Comparison of ENCODE assay signal across 23 cellular contexts in the genomic region with DNA sequence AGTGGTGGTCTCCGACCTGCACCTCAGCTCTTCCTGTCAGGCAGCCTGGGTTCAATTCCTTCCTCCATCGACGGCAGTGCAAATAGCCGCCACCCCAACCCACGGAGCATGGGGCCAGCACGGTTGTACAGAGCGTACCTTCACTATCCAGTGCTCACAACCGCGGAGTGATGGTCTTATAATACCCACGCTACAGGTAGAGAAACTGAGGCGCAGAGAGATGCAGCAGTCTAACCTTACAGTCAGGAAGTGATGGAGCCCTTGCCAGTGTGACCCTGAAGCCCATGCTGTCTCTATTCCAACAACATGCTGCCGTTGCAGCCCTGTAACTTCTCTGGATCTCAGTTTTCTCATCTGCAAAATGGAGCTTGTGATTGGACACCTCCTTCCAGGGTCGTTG. TPM values are rescaled to one million over a fixed set of nuclear protein-coding genes. Genes with fewer than 3 reads are reported as not detected.
DNase-seq lines count a peak whose midpoint lies in the region; ATAC-seq lines count a peak whose summit lies in the region.
"Had no signal": no experiment of that assay in that cellular context is flagged by ENCODE, and none has a peak within 500 bp of the region (broad histone marks: within the 10 kb centered on the region; RNA-seq: fewer than 3 reads in every experiment).

No MANE protein-coding gene starts in this region.

- no peak for ATAC-seq in T-helper 17 cell

- no peaks in the 10 kb centered on the region for H3K36me3 Mint-ChIP-seq in activated naive CD4-positive, alpha-beta T cell treated with anti-CD3 and anti-CD28 coated beads, Interleukin-2, amount 10 ng/mL, durations not matched to agents 7 days and 5 days
- peaks cover 15% of the 10 kb centered on the region for H3K36me3 Mint-ChIP-seq in T-helper 17 cell (ENCODE audit: low read depth)
- H3K36me3 Mint-ChIP-seq: CD4-positive, CD25-positive, alpha-beta regulatory T cell had no signal

- no peak for DNase-seq in activated naive CD4-positive, alpha-beta T cell treated with anti-CD3 and anti-CD28 coated beads, Interleukin-2, amount 10 ng/mL, durations not matched to agents 7 days and 5 days
- no peak for DNase-seq in activated naive CD4-positive, alpha-beta T cell treated with Interleukin-2 at 50 U/mL for 16 hours
- DNase-seq in T-helper 17 cell = no peak
- no peak for DNase-seq in activated CD8-positive, alpha-beta memory T cell treated with anti-CD3 and anti-CD28 coated beads, Interleukin-2, amount 50 U/mL, for 4 hours
- DNase-seq in SHP77 (lab: John Stamatoyannopoulos, UW) = no peak
- DNase-seq in activated CD8-positive, alpha-beta memory T cell treated with anti-CD3 and anti-CD28 coated beads, Interleukin-2, amount 50 U/mL, for 48 hours = no peak
- DNase-seq: CD4-positive, CD25-positive, alpha-beta regulatory T cell; DMS153; Kasumi-1; MV-4-11; NCI-H1105; NCI-H1436 treated with DMSO at 0.1 percent for 48 hours; NCI-H446; NCI-H524 treated with DMSO at 0.1 percent for 48 hours; NCI-H774; RPMI8226; SIG-M5 had no signal

- no peaks in the 10 kb centered on the region for H3K36me3 ChIP-seq in iPS-15b (ENCODE audit: control insufficient read depth, insufficient read depth, low read length)
- H3K36me3 ChIP-seq: BLaER1 had no signal

- H3K27me3 ChIP-seq in iPS-15b (ENCODE audit: control insufficient read depth, insufficient read depth, low read length) = peaks cover 52% of the 10 kb centered on the region

- peaks cover 9% of the 10 kb centered on the region for H3K4me1 Mint-ChIP-seq in activated naive CD4-positive, alpha-beta T cell treated with anti-CD3 and anti-CD28 coated beads, Interleukin-2, amount 10 ng/mL, durations not matched to agents 7 days and 5 days
- H3K4me1 Mint-ChIP-seq in T-helper 17 cell = peaks cover 6% of the 10 kb centered on the region

- H3K9ac ChIP-seq in iPS-15b (ENCODE audit: low read depth, low read length) = no peak overlapping the region
- H3K9ac ChIP-seq: BLaER1 had no signal

- peak overlapping the region; percentile 13 for H3K4me3 ChIP-seq in iPS-15b (ENCODE audit: low read depth, low read length)
- H3K4me3 ChIP-seq: BLaER1, SK-N-MC had no signal

- H3K9me3 ChIP-seq in T-helper 17 cell (ENCODE audit: control insufficient read depth, low read length, poor library complexity, severe bottlenecking) (no peaks in the 10 kb centered on the region), iPS-15b (ENCODE audit: control insufficient read depth, insufficient read depth, low read length) (no peaks in the 10 kb centered on the region)
- H3K9me3 ChIP-seq: BLaER1 had no signal

- CTCF ChIA-PET in activated naive CD4-positive, alpha-beta T cell treated with anti-CD3 and anti-CD28 coated beads, Interleukin-2, amount 10 ng/mL, durations not matched to agents 7 days and 5 days (lab: Charles Lee) = interaction anchor here (0.6 to 1.2 kb wide), 3 partner anchors 17 to 103 kb away, joined by 3 to 4 read pairs (median 3); no protein-coding TSS in a partner anchor

- H3K27me3 Mint-ChIP-seq in activated naive CD4-positive, alpha-beta T cell treated with anti-CD3 and anti-CD28 coated beads, Interleukin-2, amount 10 ng/mL, durations not matched to agents 7 days and 5 days = peaks cover 96% of the 10 kb centered on the region
- H3K27me3 Mint-ChIP-seq in T-helper 17 cell = peaks cover 80% of the 10 kb centered on the region

- no peak overlapping the region for H3K27ac Mint-ChIP-seq in activated naive CD4-positive, alpha-beta T cell treated with anti-CD3 and anti-CD28 coated beads, Interleukin-2, amount 10 ng/mL, durations not matched to agents 7 days and 5 days
- H3K27ac Mint-ChIP-seq in T-helper 17 cell = peak overlapping the region; percentile 16
- H3K27ac Mint-ChIP-seq: CD4-positive, CD25-positive, alpha-beta regulatory T cell had no signal

- no peaks in the 10 kb centered on the region for H3K9me3 Mint-ChIP-seq in activated naive CD4-positive, alpha-beta T cell treated with anti-CD3 and anti-CD28 coated beads, Interleukin-2, amount 10 ng/mL, durations not matched to agents 7 days and 5 days

- H3K4me1 ChIP-seq in iPS-15b (ENCODE audit: control insufficient read depth, insufficient read depth, low read length) = peaks cover 31% of the 10 kb centered on the region

- peak overlapping the region; percentile 41 for H3K4me3 Mint-ChIP-seq in activated naive CD4-positive, alpha-beta T cell treated with anti-CD3 and anti-CD28 coated beads, Interleukin-2, amount 10 ng/mL, durations not matched to agents 7 days and 5 days
- H3K4me3 Mint-ChIP-seq in T-helper 17 cell = peak overlapping the region; percentile 50
- H3K4me3 Mint-ChIP-seq: CD4-positive, CD25-positive, alpha-beta regulatory T cell had no signal

RNA-seq across cellular contexts. Expression of a gene that starts 11.0 kb away (rescaled TPM):
- not detected for total RNA-seq in T-helper 17 cell
- total RNA-seq: A172; CD4-positive, CD25-positive, alpha-beta regulatory T cell; HT-29; M059J had no signal

RNA-seq across cellular contexts. Expression of a gene that starts 11.6 kb away (rescaled TPM):
- total RNA-seq in T-helper 17 cell = 1 to 10 TPM; 2.9 to 3.5 TPM

RNA-seq across cellular contexts. Expression of a gene that starts 54.5 kb away (rescaled TPM):
- not detected for total RNA-seq in T-helper 17 cell
- total RNA-seq: A172; CD4-positive, CD25-positive, alpha-beta regulatory T cell; HT-29; M059J had no signal
